ENCODE assay signal across 11 cellular contexts in the genomic region with DNA sequence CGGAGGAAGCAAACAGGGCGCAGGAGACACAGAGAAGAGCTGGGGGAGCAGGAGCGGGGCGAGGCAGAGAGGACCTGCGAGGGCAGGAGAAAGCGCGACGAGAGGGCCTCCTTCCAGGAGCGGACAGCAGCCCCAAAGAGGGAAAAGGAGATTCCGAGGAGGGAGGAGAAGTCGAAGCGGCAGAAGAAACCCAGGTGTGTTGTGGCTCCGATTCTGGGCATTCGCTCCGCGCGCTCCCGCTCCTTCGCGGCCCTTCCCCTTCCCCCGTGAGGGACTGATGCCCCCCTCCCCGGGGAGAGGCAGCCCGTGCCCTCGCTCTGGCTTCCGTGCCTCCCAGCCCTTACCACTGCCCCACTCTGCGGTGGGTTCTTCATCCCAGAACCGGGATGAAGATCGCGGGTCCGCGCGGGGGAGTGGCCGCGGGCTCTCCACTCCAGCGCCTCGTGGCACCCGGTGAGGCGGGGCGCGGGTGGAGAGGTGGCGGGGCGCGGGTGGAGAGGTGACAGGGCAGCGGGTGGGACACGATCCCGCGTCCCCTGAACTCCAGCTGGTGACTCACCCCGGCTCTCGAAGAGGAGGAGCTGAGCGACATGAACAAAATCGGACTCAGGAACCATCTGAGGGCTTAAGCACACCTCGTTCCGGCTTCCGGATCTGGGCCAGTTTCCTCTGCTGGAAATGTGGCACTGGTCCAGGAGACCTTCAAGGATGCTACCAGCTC. TPM values are rescaled to one million over a fixed set of nuclear protein-coding genes. Genes with fewer than 3 reads are reported as not detected.
DNase-seq lines count a peak whose midpoint lies in the region; ATAC-seq and FAIRE-seq lines count a peak whose summit lies in the region.
"Had no signal": no experiment of that assay in that cellular context is flagged by ENCODE, and none has a peak within 500 bp of the region (broad histone marks: within the 10 kb centered on the region; RNA-seq: fewer than 3 reads in every experiment).

No MANE protein-coding gene starts in this region.

- H3K27me3 Mint-ChIP-seq in activated naive CD8-positive, alpha-beta T cell treated with anti-CD3 and anti-CD28 coated beads for 36 hours = peaks cover 73% of the 10 kb centered on the region
- H3K27me3 Mint-ChIP-seq in activated CD8-positive, alpha-beta memory T cell treated with anti-CD3 and anti-CD28 coated beads, Interleukin-2, amount 10 ng/mL, durations not matched to agents 7 days and 5 days = peaks cover 67% of the 10 kb centered on the region

- peak; percentile 47 for DNase-seq in DMS 273 (lab: John Stamatoyannopoulos, UW; ENCODE audit: unreplicated experiment)
- DNase-seq in DMS 273 treated with DMSO at 0.1 percent for 48 hours (lab: John Stamatoyannopoulos, UW) = no peak
- DNase-seq in activated naive CD8-positive, alpha-beta T cell treated with anti-CD3 and anti-CD28 coated beads for 36 hours = peak; percentile 8
- peak; percentile 33 for DNase-seq in small intestine
- no peak for DNase-seq in activated CD8-positive, alpha-beta memory T cell treated with anti-CD3 and anti-CD28 coated beads, Interleukin-2, amount 10 ng/mL, durations not matched to agents 7 days and 5 days
- DNase-seq in NOMO-1 treated with dmso at 0.1 percent for 144 hours (lab: John Stamatoyannopoulos, UW; ENCODE audit: unreplicated experiment) = no peak

- peaks cover 0 to 16% of the 10 kb centered on the region in 2 donors for H3K27me3 ChIP-seq in small intestine (ENCODE audit: control insufficient read depth in 2 of 2, insufficient read depth in 2 of 2, low read length in 2 of 2)

- H3K27ac Mint-ChIP-seq in activated naive CD8-positive, alpha-beta T cell treated with anti-CD3 and anti-CD28 coated beads for 36 hours = no peak overlapping the region
- H3K27ac Mint-ChIP-seq in activated CD8-positive, alpha-beta memory T cell treated with anti-CD3 and anti-CD28 coated beads, Interleukin-2, amount 10 ng/mL, durations not matched to agents 7 days and 5 days = no peak overlapping the region

- H3K27ac ChIP-seq in small intestine (ENCODE audit: low read depth in 1 of 2, low read length in 1 of 2) = no peak overlapping the region
- H3K27ac ChIP-seq: 22Rv1 had no signal

- no peaks in the 10 kb centered on the region for H3K9me3 ChIP-seq in small intestine (ENCODE audit: control insufficient read depth, low read depth)

- CTCF ChIA-PET in activated CD8-positive, alpha-beta memory T cell treated with anti-CD3 and anti-CD28 coated beads, Interleukin-2, amount 10 ng/mL, durations not matched to agents 7 days and 5 days (lab: Charles Lee) = no interaction called here

- peak overlapping the region; percentile 36 for H3K4me3 ChIP-seq in iPS-11a (ENCODE audit: low read depth, low read length)
- peak overlapping the region in 1 of 2 donors; percentile 24 for H3K4me3 ChIP-seq in small intestine (ENCODE audit: low read depth in 1 of 2, low read length in 2 of 2)

- ATAC-seq in activated CD8-positive, alpha-beta memory T cell treated with anti-CD3 and anti-CD28 coated beads, Interleukin-2, amount 10 ng/mL, durations not matched to agents 7 days and 5 days = no peak
- ATAC-seq in HG03175 (IDR thresholded peaks at IDR 0.05; ENCODE audit: unreplicated experiment) = no peak

- 5 to 15% (median 13%) methylated on average over 50 to 54 of the region's 54 CpGs for WGBS in small intestine, 3 donors

- H3K36me3 Mint-ChIP-seq in activated naive CD8-positive, alpha-beta T cell treated with anti-CD3 and anti-CD28 coated beads for 36 hours = no peaks in the 10 kb centered on the region
- no peaks in the 10 kb centered on the region for H3K36me3 Mint-ChIP-seq in activated CD8-positive, alpha-beta memory T cell treated with anti-CD3 and anti-CD28 coated beads, Interleukin-2, amount 10 ng/mL, durations not matched to agents 7 days and 5 days

- no peaks in the 10 kb centered on the region for H3K9me3 Mint-ChIP-seq in activated naive CD8-positive, alpha-beta T cell treated with anti-CD3 and anti-CD28 coated beads for 36 hours
- H3K9me3 Mint-ChIP-seq in activated CD8-positive, alpha-beta memory T cell treated with anti-CD3 and anti-CD28 coated beads, Interleukin-2, amount 10 ng/mL, durations not matched to agents 7 days and 5 days (ENCODE audit: low read depth) = no peaks in the 10 kb centered on the region

- peak overlapping the region; percentile 7 for H3K4me3 Mint-ChIP-seq in activated naive CD8-positive, alpha-beta T cell treated with anti-CD3 and anti-CD28 coated beads for 36 hours
- H3K4me3 Mint-ChIP-seq in activated CD8-positive, alpha-beta memory T cell treated with anti-CD3 and anti-CD28 coated beads, Interleukin-2, amount 10 ng/mL, durations not matched to agents 7 days and 5 days = no peak overlapping the region

- no peaks in the 10 kb centered on the region for H3K36me3 ChIP-seq in small intestine (ENCODE audit: control insufficient read depth in 2 of 2, insufficient read depth in 2 of 2, low read length in 2 of 2)

- H3K4me1 ChIP-seq in small intestine (ENCODE audit: control insufficient read depth in 2 of 2, insufficient read depth in 1 of 2, low read depth in 1 of 2, low read length in 1 of 2) = no peaks in the 10 kb centered on the region

- FAIRE-seq in small intestine (lab: Jason Lieb, UNC) = no peak
- FAIRE-seq: TTC549 had no signal

- H3K4me1 Mint-ChIP-seq in activated naive CD8-positive, alpha-beta T cell treated with anti-CD3 and anti-CD28 coated beads for 36 hours = peaks cover 2% of the 10 kb centered on the region
- H3K4me1 Mint-ChIP-seq in activated CD8-positive, alpha-beta memory T cell treated with anti-CD3 and anti-CD28 coated beads, Interleukin-2, amount 10 ng/mL, durations not matched to agents 7 days and 5 days = no peaks in the 10 kb centered on the region

RNA-seq across cellular contexts. Expression of gene TMC2, which starts 22.4 kb away (rescaled TPM):
- total RNA-seq in activated naive CD8-positive, alpha-beta T cell treated with anti-CD3 and anti-CD28 coated beads for 36 hours = not detected
- polyA plus RNA-seq in small intestine = under 1 TPM in 1 of 3 donors, not detected in 2; 0.37 TPM
- not detected for total RNA-seq in activated CD8-positive, alpha-beta memory T cell treated with anti-CD3 and anti-CD28 coated beads, Interleukin-2, amount 10 ng/mL, durations not matched to agents 7 days and 5 days
- total RNA-seq: kidney epithelial cell had no signal

RNA-seq across cellular contexts. Expression of gene ZNF343, which starts 50.0 kb away (rescaled TPM):
- total RNA-seq in activated naive CD8-positive, alpha-beta T cell treated with anti-CD3 and anti-CD28 coated beads for 36 hours = 10 to 100 TPM in 1 of 2 experiments, 1 to 10 TPM in 1; 8.8 to 10.4 TPM
- polyA plus RNA-seq in small intestine = 1 to 10 TPM; 3.2 to 5.0 (median 4.9) TPM
- 10 to 100 TPM in 1 of 2 experiments, 1 to 10 TPM in 1; 7.0 to 10.3 TPM for total RNA-seq in activated CD8-positive, alpha-beta memory T cell treated with anti-CD3 and anti-CD28 coated beads, Interleukin-2, amount 10 ng/mL, durations not matched to agents 7 days and 5 days

Comparison
In these comparisons a context has a peak if more than half of its experiments do, and no peak if none do; other contexts are left out.
1. DNase-seq: peak in DMS 273 (single experiment), activated naive CD8-positive, alpha-beta T cell treated with anti-CD3 and anti-CD28 coated beads for 36 hours (single experiment) and small intestine (single experiment); none in DMS 273 treated with DMSO at 0.1 percent for 48 hours (single experiment), activated CD8-positive, alpha-beta memory T cell treated with anti-CD3 and anti-CD28 coated beads, Interleukin-2, amount 10 ng/mL, durations not matched to agents 7 days and 5 days (single experiment) and NOMO-1 treated with dmso at 0.1 percent for 144 hours (single experiment).